ENCODE assay signal across 16 cellular contexts in genomic region chr17:81152288-81152848, GRCh38. TPM values are rescaled to one million over a fixed set of nuclear protein-coding genes. Genes with fewer than 3 reads are reported as not detected.
"Had no signal": no experiment of that assay in that cellular context is flagged by ENCODE, and none has a peak within 500 bp of the region (broad histone marks: within the 10 kb centered on the region; RNA-seq: fewer than 3 reads in every experiment).

No MANE protein-coding gene starts in this region.

- H3K9me3 ChIP-seq: lower lobe of right lung, right atrium auricular region, suprapubic skin had no signal

- FAIRE-seq: colon, small intestine had no signal

- DNase-seq: activated CD4-positive, alpha-beta T cell treated with anti-CD3 and anti-CD28 coated beads, Interleukin-2, amount 50 U/mL, for 1 hour; activated CD4-positive, CD25-positive, alpha-beta regulatory T cell; activated naive CD4-positive, alpha-beta T cell treated with anti-CD3 and anti-CD28 coated beads, Interleukin-2, amount 10 ng/mL, durations not matched to agents 7 days and 5 days; activated T-cell treated with anti-CD3 and anti-CD28 coated beads for 4 hours; left colon; lower lobe of right lung; small intestine; stimulated activated naive CD8-positive, alpha-beta T cell treated with anti-CD3 and anti-CD28 coated beads, Interleukin-15, Interleukin-2, amounts not matched to agents 100 U/mL and 50 U/mL, for 24 hours had no signal

- H3K36me3 ChIP-seq: cardiac muscle cell, lower lobe of right lung, right atrium auricular region, suprapubic skin had no signal

- H3K27ac ChIP-seq: cardiac muscle cell, lower lobe of right lung, right atrium auricular region, suprapubic skin had no signal

- H3K4me3 ChIP-seq: cardiac muscle cell, lower lobe of right lung, right atrium auricular region, suprapubic skin had no signal

- H3K4me1 ChIP-seq: right atrium auricular region had no signal

- H3K27me3 ChIP-seq: cardiac muscle cell, right atrium auricular region had no signal

- ATAC-seq: esophagus mucosa; left colon; lower lobe of right lung; stimulated activated naive CD8-positive, alpha-beta T cell treated with anti-CD3 and anti-CD28 coated beads, Interleukin-15, Interleukin-2, amounts not matched to agents 100 U/mL and 50 U/mL, for 24 hours had no signal

RNA-seq across cellular contexts. Expression of gene PVALEF, which starts 12.9 kb away (rescaled TPM):
- total RNA-seq: esophagus mucosa, left colon, lower lobe of right lung, omental fat pad, progenitor cell of endocrine pancreas, right atrium auricular region, suprapubic skin, urinary bladder had no signal
- polyA plus RNA-seq: small intestine, urinary bladder had no signal
